In genomic region chr17:48330877-48331276, GRCh38 we compare ENCODE assay signal across 24 cellular contexts.
DNase-seq lines count a peak whose midpoint lies in the region; ATAC-seq, FAIRE-seq and TF ChIP-seq lines count a peak whose summit lies in the region.
"Had no signal": no experiment of that assay in that cellular context is flagged by ENCODE, and none has a peak within 500 bp of the region (broad histone marks: within the 10 kb centered on the region; RNA-seq: fewer than 3 reads in every experiment).

No MANE protein-coding gene starts in this region.

- no peak overlapping the region for H2BK120ac ChIP-seq in trophoblast cell (ENCODE audit: insufficient read depth, low read length, poor library complexity)

- H3K36me3 Mint-ChIP-seq in mesothelial cell of epicardium, result no peaks in the 10 kb centered on the region
- peaks cover 22% of the 10 kb centered on the region for H3K36me3 Mint-ChIP-seq in activated naive CD4-positive, alpha-beta T cell treated with anti-CD3 and anti-CD28 coated beads, Interleukin-2, amount 10 ng/mL, durations not matched to agents 7 days and 5 days

- CTCF ChIA-PET in A549 (lab: Yijun Ruan, JAX), result interaction anchor here (0.6 to 3.9 kb wide), 10 partner anchors 14 to 288 kb away, joined by 3 to 22 read pairs (median 4); no protein-coding TSS in a partner anchor
- CTCF ChIA-PET in HEK293 (lab: Yijun Ruan, JAX), result interaction anchor here (0.6 to 7.6 kb wide), 15 partner anchors 12 to 352 kb away, joined by 3 to 60 read pairs (median 5); partner anchors contain the start of gene HOXB5
- CTCF ChIA-PET in PC-3 (lab: Charles Lee), result interaction anchor here (0.6 to 0.7 kb wide), 3 partner anchors 23 to 264 kb away, joined by 3 read pairs; no protein-coding TSS in a partner anchor
- CTCF ChIA-PET in activated naive CD4-positive, alpha-beta T cell treated with anti-CD3 and anti-CD28 coated beads, Interleukin-2, amount 10 ng/mL, durations not matched to agents 7 days and 5 days (lab: Charles Lee), result interaction anchor here (1.3 kb wide), 1 partner anchor 21 kb away, joined by 4 read pairs; no protein-coding TSS in a partner anchor

- POLR2A ChIA-PET in A549 (lab: Yijun Ruan, JAX) (no interaction called here), HEK293 (lab: Yijun Ruan, JAX) (no interaction called here), PC-3 (lab: Charles Lee; ENCODE audit: unreplicated experiment) (interaction anchor here (0.7 kb wide), 1 partner anchor 139 kb away, joined by 6 read pairs; no protein-coding TSS in a partner anchor)

- peak overlapping the region; percentile 54 for H3K27ac Mint-ChIP-seq in mesothelial cell of epicardium
- H3K27ac Mint-ChIP-seq in activated naive CD4-positive, alpha-beta T cell treated with anti-CD3 and anti-CD28 coated beads, Interleukin-2, amount 10 ng/mL, durations not matched to agents 7 days and 5 days, result no peak overlapping the region
- H3K27ac Mint-ChIP-seq: B cell; CD8-positive, alpha-beta T cell had no signal

- H3K9ac ChIP-seq in PC-3 (ENCODE audit: low read length) (no peak overlapping the region), trophoblast cell (ENCODE audit: low read length) (no peak overlapping the region)
- H3K9ac ChIP-seq: BLaER1 treated with 17β-estradiol and CSF1 and Interleukin-3, amounts not matched to agents 10 nM and 100 nM had no signal

- no peak overlapping the region for H2BK5ac ChIP-seq in trophoblast cell (ENCODE audit: low read depth, low read length, poor library complexity)

- no peaks in the 10 kb centered on the region for H3K79me1 ChIP-seq in trophoblast cell (ENCODE audit: low read length)

- no peak overlapping the region for H3K23ac ChIP-seq in trophoblast cell (ENCODE audit: low read length)

- H3K4ac ChIP-seq in trophoblast cell (ENCODE audit: low read depth, low read length), result no peak overlapping the region

- TF ChIP-seq CTCF in A549 (IDR thresholded peaks at IDR 0.05), result no peak
- no peak for TF ChIP-seq CTCF in HEK293 (tag by site-specific recombination; IDR thresholded peaks at IDR 0.05)
- TF ChIP-seq CTCF in PC-3 (conservative IDR thresholded peaks at IDR 0.05; ENCODE audit: low read depth, low read length), result no peak
- no peak for TF ChIP-seq CTCF in mesothelial cell of epicardium (IDR thresholded peaks at IDR 0.05; ENCODE audit: unreplicated experiment)

- H3K9me3 ChIP-seq in A549, result no peaks in the 10 kb centered on the region
- H3K9me3 ChIP-seq in HEK293 (ENCODE audit: control insufficient read depth, insufficient read depth, low read depth, low read length), result no peaks in the 10 kb centered on the region
- H3K9me3 ChIP-seq in PC-3 (ENCODE audit: low read length), result no peaks in the 10 kb centered on the region
- H3K9me3 ChIP-seq in trophoblast cell (ENCODE audit: insufficient read depth, low read depth, low read length), result no peaks in the 10 kb centered on the region
- H3K9me3 ChIP-seq: BLaER1 treated with 17β-estradiol and CSF1 and Interleukin-3, amounts not matched to agents 10 nM and 100 nM had no signal

- DNase-seq in A549 (ENCODE audit: low read depth in 1 of 2, low spot score in 1 of 2), result no peak
- DNase-seq in PC-3, result no peak
- DNase-seq in mesothelial cell of epicardium (ENCODE audit: low spot score in 2 of 2, unreplicated experiment in 2 of 2), result no peak
- no peak for DNase-seq in frontal cortex (ENCODE audit: low spot score in 2 of 2)
- DNase-seq in activated naive CD4-positive, alpha-beta T cell treated with anti-CD3 and anti-CD28 coated beads, Interleukin-2, amount 10 ng/mL, durations not matched to agents 7 days and 5 days, result no peak
- no peak for DNase-seq in trophoblast cell
- no peak for DNase-seq in RCC 7860 (ENCODE audit: low spot score)
- DNase-seq: 8988T; CD8-positive, alpha-beta T cell; DMS 273 treated with DMSO at 0.1 percent for 48 hours; DMS53; DND-41; EL; GOT3; H7; IMR-90; KBM-7 had no signal

- peaks cover 55% of the 10 kb centered on the region for H3K4me1 Mint-ChIP-seq in mesothelial cell of epicardium
- H3K4me1 Mint-ChIP-seq in activated naive CD4-positive, alpha-beta T cell treated with anti-CD3 and anti-CD28 coated beads, Interleukin-2, amount 10 ng/mL, durations not matched to agents 7 days and 5 days, result peaks cover 18% of the 10 kb centered on the region
- H3K4me1 Mint-ChIP-seq: B cell had no signal

- H3K9me2 ChIP-seq in PC-3 (replicated peaks; ENCODE audit: low read length), result no peaks in the 10 kb centered on the region

- H3K27me3 ChIP-seq in PC-3 (ENCODE audit: low read length), result no peaks in the 10 kb centered on the region; the same call in 1 of the 2 replicates
- no peaks in the 10 kb centered on the region for H3K27me3 ChIP-seq in trophoblast cell (ENCODE audit: insufficient read depth, low read length)

- H3K4me3 ChIP-seq in A549 (no peak overlapping the region), HEK293 (ENCODE audit: low read depth, low read length) (no peak overlapping the region), PC-3 (ENCODE audit: low read length) (no peak overlapping the region), trophoblast cell (ENCODE audit: low read depth, low read length) (no peak overlapping the region)
- H3K4me3 ChIP-seq: BLaER1 treated with 17β-estradiol and CSF1 and Interleukin-3, amounts not matched to agents 10 nM and 100 nM had no signal

- H3K36me3 ChIP-seq in HEK293 (ENCODE audit: control insufficient read depth in 2 of 2, insufficient read depth in 1 of 2, low read length in 2 of 2) (no peaks in the 10 kb centered on the region), PC-3 (ENCODE audit: low read depth, low read length) (no peaks in the 10 kb centered on the region), trophoblast cell (ENCODE audit: control insufficient read depth in 1 of 2, insufficient read depth in 2 of 2, low read length in 2 of 2) (no peaks in the 10 kb centered on the region)
- H3K36me3 ChIP-seq: BLaER1 treated with 17β-estradiol and CSF1 and Interleukin-3, amounts not matched to agents 10 nM and 100 nM had no signal

- TF ChIP-seq POLR2A in A549 (IDR thresholded peaks at IDR 0.05; ENCODE audit: low read length), result no peak

- no peaks in the 10 kb centered on the region for H3K79me2 ChIP-seq in PC-3 (ENCODE audit: low read length)
- H3K79me2 ChIP-seq in trophoblast cell (ENCODE audit: control insufficient read depth, insufficient read depth, low read length, poor library complexity), result no peaks in the 10 kb centered on the region

- no peak overlapping the region for H3K4me3 Mint-ChIP-seq in mesothelial cell of epicardium
- H3K4me3 Mint-ChIP-seq in activated naive CD4-positive, alpha-beta T cell treated with anti-CD3 and anti-CD28 coated beads, Interleukin-2, amount 10 ng/mL, durations not matched to agents 7 days and 5 days, result no peak overlapping the region
- H3K4me3 Mint-ChIP-seq: B cell; CD8-positive, alpha-beta T cell had no signal

- TF ChIP-seq EP300 in A549 (IDR thresholded peaks at IDR 0.05), result no peak

- H2AFZ ChIP-seq in PC-3 (ENCODE audit: low read length), result peak overlapping the region; percentile 52
- H2AFZ ChIP-seq in trophoblast cell (ENCODE audit: insufficient read depth, low read length, poor library complexity), result no peak overlapping the region

- no peak overlapping the region for H3K14ac ChIP-seq in trophoblast cell (ENCODE audit: low read length)

- H3F3A ChIP-seq in PC-3 (ENCODE audit: low read length, unreplicated experiment), result no peaks in the 10 kb centered on the region

- no peak overlapping the region for H4K12ac ChIP-seq in trophoblast cell (ENCODE audit: low read depth, low read length)

- no peak for TF ChIP-seq RAD21 in A549 (conservative IDR thresholded peaks at IDR 0.05 in 1 of 2, IDR thresholded peaks at IDR 0.05 in 1 of 2)

- H3K18ac ChIP-seq in trophoblast cell (ENCODE audit: low read length), result no peak overlapping the region

- no peak overlapping the region for H3K27ac ChIP-seq in A549
- no peak overlapping the region for H3K27ac ChIP-seq in HEK293 (ENCODE audit: extremely low read depth, low read depth, low read length)
- H3K27ac ChIP-seq in PC-3 (ENCODE audit: low read length), result no peak overlapping the region
- H3K27ac ChIP-seq in trophoblast cell (ENCODE audit: low read depth, low read length), result no peak overlapping the region
- H3K27ac ChIP-seq: BLaER1 treated with 17β-estradiol and CSF1 and Interleukin-3, amounts not matched to agents 10 nM and 100 nM; HL-60 had no signal

- BruUV-seq in PC-3 (replicated peaks; lab: Mats Ljungman, UMichigan), result no TSS peak

- ATAC-seq in A549, result no peak
- no peak for ATAC-seq in PC-3
- ATAC-seq: CD8-positive, alpha-beta T cell; HCT116 had no signal

- FAIRE-seq in A549 (lab: Jason Lieb, UNC) (no peak), frontal cortex (lab: Jason Lieb, UNC) (no peak), RCC 7860 (lab: Jason Lieb, UNC) (no peak)
- FAIRE-seq: GM12891, GM18507 had no signal

- no peak overlapping the region for H4K8ac ChIP-seq in trophoblast cell (ENCODE audit: low read depth, low read length)

- no peak overlapping the region for H2AK5ac ChIP-seq in trophoblast cell (ENCODE audit: low read length)

- 70% methylated on average over 4 of the region's 4 CpGs for WGBS in A549 (ENCODE audit: missing lambda C conversion rate)
- no CpG with 5 or more reads among the region's 4 CpGs for WGBS in trophoblast cell (ENCODE audit: extremely low coverage, insufficient coverage, insufficient read length)

- H4K91ac ChIP-seq in trophoblast cell (ENCODE audit: low read depth, low read length), result no peak overlapping the region

- H3K27me3 Mint-ChIP-seq in mesothelial cell of epicardium (ENCODE audit: low read depth), result no peaks in the 10 kb centered on the region
- H3K27me3 Mint-ChIP-seq in activated naive CD4-positive, alpha-beta T cell treated with anti-CD3 and anti-CD28 coated beads, Interleukin-2, amount 10 ng/mL, durations not matched to agents 7 days and 5 days, result no peaks in the 10 kb centered on the region

- no peaks in the 10 kb centered on the region for H4K20me1 ChIP-seq in PC-3 (ENCODE audit: low read length)

- intact Hi-C loops in PC-3 (cut with micrococcal nuclease), result loop anchor here (1.0 to 10.0 kb wide), 2 partner anchors 150 to 306 kb away; no protein-coding TSS in a partner anchor

- H3K4me1 ChIP-seq in A549, result peaks cover 24% of the 10 kb centered on the region
- H3K4me1 ChIP-seq in HEK293 (ENCODE audit: control insufficient read depth, insufficient read depth, low read length), result peaks cover 25% of the 10 kb centered on the region; the same call in 1 of the 2 replicates
- peaks cover 21% of the 10 kb centered on the region for H3K4me1 ChIP-seq in PC-3 (ENCODE audit: insufficient read depth, low read length)
- no peaks in the 10 kb centered on the region for H3K4me1 ChIP-seq in trophoblast cell (ENCODE audit: control insufficient read depth in 1 of 2, insufficient read depth in 2 of 2, low read length in 2 of 2)
- H3K4me1 ChIP-seq: BLaER1 treated with 17β-estradiol and CSF1 and Interleukin-3, amounts not matched to agents 10 nM and 100 nM had no signal

- H3K4me2 ChIP-seq in A549 (peak overlapping the region; percentile 19; the same call in 1 of the 3 replicates), PC-3 (ENCODE audit: low read length) (peak overlapping the region; percentile 51), trophoblast cell (ENCODE audit: low read length) (no peak overlapping the region)
- H3K4me2 ChIP-seq: BLaER1 treated with 17β-estradiol and CSF1 and Interleukin-3, amounts not matched to agents 10 nM and 100 nM had no signal

- no peaks in the 10 kb centered on the region for H3K9me3 Mint-ChIP-seq in mesothelial cell of epicardium
- no peaks in the 10 kb centered on the region for H3K9me3 Mint-ChIP-seq in activated naive CD4-positive, alpha-beta T cell treated with anti-CD3 and anti-CD28 coated beads, Interleukin-2, amount 10 ng/mL, durations not matched to agents 7 days and 5 days
- H3K9me3 Mint-ChIP-seq: CD8-positive, alpha-beta T cell had no signal

- H2BK12ac ChIP-seq in trophoblast cell (ENCODE audit: low read length), result no peak overlapping the region
